In the genomic region with DNA sequence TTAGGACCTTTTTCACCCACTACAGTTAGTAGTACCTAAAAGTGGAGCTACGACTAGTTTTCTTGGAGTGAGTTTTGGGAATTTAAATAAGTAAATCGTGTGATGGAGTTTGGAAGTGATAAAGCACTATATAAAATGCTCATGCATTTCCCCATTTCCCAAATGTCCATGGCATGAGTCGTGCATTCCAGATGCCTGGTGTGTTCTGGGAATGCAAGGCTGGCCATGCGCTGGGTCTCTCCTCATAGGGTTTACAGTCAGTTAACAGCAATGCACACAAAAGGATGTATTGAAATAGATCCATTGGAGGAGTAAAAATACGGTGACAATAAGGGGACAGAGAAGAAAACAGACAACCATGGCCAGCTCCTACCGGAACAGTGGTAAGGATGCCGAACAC, we compare ENCODE assay signal across 21 cellular contexts.
A peak's percentile ranks its signal among the peaks of the same experiment; 100 is the strongest.
DNase-seq lines count a peak whose midpoint lies in the region; ATAC-seq, FAIRE-seq and TF ChIP-seq lines count a peak whose summit lies in the region.
"Had no signal": no experiment of that assay in that cellular context is flagged by ENCODE, and none has a peak within 500 bp of the region (broad histone marks: within the 10 kb centered on the region; RNA-seq: fewer than 3 reads in every experiment).

No MANE protein-coding gene starts in this region.

- H2AFZ ChIP-seq in astrocyte (ENCODE audit: low read depth, low read length) (no peak overlapping the region), PC-9 (no peak overlapping the region)
- H2AFZ ChIP-seq: GM23248 had no signal

- DNase-seq in astrocyte (ENCODE audit: low read depth) (no peak), kidney tubule cell (ENCODE audit: low spot score) (peak; percentile 58), PC-9 (no peak), NCI-H1694 (lab: John Stamatoyannopoulos, UW) (no peak)
- DNase-seq: C1 segment of cervical spinal cord; Calu3; CD4-positive, alpha-beta memory T cell; COR-L47; DMS53; DMS79 treated with DMSO at 0.1 percent for 48 hours; GM23248; H9 had no signal

- no peak for ATAC-seq in GM18502 (IDR thresholded peaks at IDR 0.05; ENCODE audit: poor library complexity, unreplicated experiment)
- ATAC-seq: HCT116 had no signal

- H3K4me1 Mint-ChIP-seq in astrocyte (ENCODE audit: low read depth, unreplicated experiment): peaks cover 23% of the 10 kb centered on the region
- H3K4me1 Mint-ChIP-seq: B cell; CD4-positive, alpha-beta memory T cell had no signal

- BruUV-seq in PC-9 (replicated peaks; lab: Mats Ljungman, UMichigan): no TSS peak

- intact Hi-C loops in PC-9 (cut with micrococcal nuclease; ENCODE audit: unreplicated experiment): no loop called here

- no peaks in the 10 kb centered on the region for H3K27me3 ChIP-seq in BLaER1
- no peaks in the 10 kb centered on the region for H3K27me3 ChIP-seq in astrocyte (ENCODE audit: insufficient read depth, low read length)
- peaks cover 88% of the 10 kb centered on the region for H3K27me3 ChIP-seq in PC-9 (ENCODE audit: insufficient read depth, low read depth)

- no peaks in the 10 kb centered on the region for H4K20me1 ChIP-seq in BLaER1
- H4K20me1 ChIP-seq in astrocyte (ENCODE audit: insufficient read depth, low read length): no peaks in the 10 kb centered on the region
- H4K20me1 ChIP-seq in PC-9 (ENCODE audit: insufficient read depth): no peaks in the 10 kb centered on the region

- peaks cover 16% of the 10 kb centered on the region for H3K4me1 ChIP-seq in BLaER1
- H3K4me1 ChIP-seq in astrocyte (ENCODE audit: insufficient read depth, low read length): no peaks in the 10 kb centered on the region
- H3K4me1 ChIP-seq in PC-9 (replicated peaks; ENCODE audit: insufficient read depth): no peaks in the 10 kb centered on the region

- H3K9me3 ChIP-seq in BLaER1 (no peaks in the 10 kb centered on the region), astrocyte (ENCODE audit: insufficient read depth, low read depth, low read length) (peaks cover 6% of the 10 kb centered on the region), PC-9 (ENCODE audit: insufficient read depth, low read depth) (no peaks in the 10 kb centered on the region)

- H3K79me2 ChIP-seq in astrocyte (ENCODE audit: insufficient read depth, low read length): no peaks in the 10 kb centered on the region
- no peaks in the 10 kb centered on the region for H3K79me2 ChIP-seq in PC-9 (ENCODE audit: low read depth)

- peaks cover 2% of the 10 kb centered on the region for H3K27me3 Mint-ChIP-seq in astrocyte (ENCODE audit: low read depth, unreplicated experiment)
- H3K27me3 Mint-ChIP-seq: B cell had no signal

- H3K4me2 ChIP-seq in BLaER1: peak overlapping the region; percentile 43; the same call in 1 of the 2 replicates
- no peak overlapping the region for H3K4me2 ChIP-seq in astrocyte (ENCODE audit: low read length)
- H3K4me2 ChIP-seq in PC-9: no peak overlapping the region

- H3K9ac ChIP-seq in BLaER1 (no peak overlapping the region), astrocyte (ENCODE audit: low read length) (no peak overlapping the region)
- H3K9ac ChIP-seq: GM23248 had no signal

- H3K27ac Mint-ChIP-seq in astrocyte (ENCODE audit: unreplicated experiment): peak overlapping the region; percentile 96
- H3K27ac Mint-ChIP-seq: B cell; CD4-positive, alpha-beta memory T cell; H9 had no signal

- no peak for TF ChIP-seq CTCF in astrocyte (IDR thresholded peaks at IDR 0.05; ENCODE audit: insufficient read depth, low read depth, low read length)
- TF ChIP-seq CTCF in PC-9 (conservative IDR thresholded peaks at IDR 0.05): no peak

- POLR2A ChIA-PET in PC-9 (lab: Charles Lee; ENCODE audit: unreplicated experiment): no interaction called here

- no peaks in the 10 kb centered on the region for H3K9me2 ChIP-seq in PC-9 (ENCODE audit: insufficient read depth)

- no peak overlapping the region for H3K4me3 ChIP-seq in BLaER1
- no peak overlapping the region for H3K4me3 ChIP-seq in astrocyte (ENCODE audit: insufficient read depth, low read depth, low read length)
- H3K4me3 ChIP-seq in PC-9: no peak overlapping the region
- H3K4me3 ChIP-seq: GM23248 had no signal

- H3K4me3 Mint-ChIP-seq in astrocyte (ENCODE audit: unreplicated experiment): peak overlapping the region; percentile 45
- H3K4me3 Mint-ChIP-seq: B cell; CD4-positive, alpha-beta memory T cell; H9 had no signal

- H3K9me3 Mint-ChIP-seq in astrocyte (ENCODE audit: unreplicated experiment): peaks cover 7% of the 10 kb centered on the region
- H3K9me3 Mint-ChIP-seq: H9 had no signal

- H3K36me3 Mint-ChIP-seq in astrocyte (ENCODE audit: low read depth, unreplicated experiment): no peaks in the 10 kb centered on the region
- H3K36me3 Mint-ChIP-seq: CD4-positive, alpha-beta memory T cell had no signal

- no peaks in the 10 kb centered on the region for H3F3A ChIP-seq in PC-9 (ENCODE audit: insufficient read depth, low read depth)

- CTCF ChIA-PET in PC-9 (lab: Charles Lee): no interaction called here

- FAIRE-seq in astrocyte (lab: Jason Lieb, UNC): no peak
- FAIRE-seq: A204.1, G401.6, GM12892, GM19239 had no signal

- no peaks in the 10 kb centered on the region for H3K36me3 ChIP-seq in BLaER1
- H3K36me3 ChIP-seq in astrocyte (ENCODE audit: insufficient read depth, low read length): no peaks in the 10 kb centered on the region
- no peaks in the 10 kb centered on the region for H3K36me3 ChIP-seq in PC-9 (ENCODE audit: low read depth)

- H3K27ac ChIP-seq in BLaER1: no peak overlapping the region
- H3K27ac ChIP-seq in astrocyte (ENCODE audit: low read depth, low read length): no peak overlapping the region
- H3K27ac ChIP-seq in PC-9: no peak overlapping the region
- H3K27ac ChIP-seq: 22Rv1, GM23248 had no signal
